1 cellular context compared by ENCODE assay signal in the genomic region with DNA sequence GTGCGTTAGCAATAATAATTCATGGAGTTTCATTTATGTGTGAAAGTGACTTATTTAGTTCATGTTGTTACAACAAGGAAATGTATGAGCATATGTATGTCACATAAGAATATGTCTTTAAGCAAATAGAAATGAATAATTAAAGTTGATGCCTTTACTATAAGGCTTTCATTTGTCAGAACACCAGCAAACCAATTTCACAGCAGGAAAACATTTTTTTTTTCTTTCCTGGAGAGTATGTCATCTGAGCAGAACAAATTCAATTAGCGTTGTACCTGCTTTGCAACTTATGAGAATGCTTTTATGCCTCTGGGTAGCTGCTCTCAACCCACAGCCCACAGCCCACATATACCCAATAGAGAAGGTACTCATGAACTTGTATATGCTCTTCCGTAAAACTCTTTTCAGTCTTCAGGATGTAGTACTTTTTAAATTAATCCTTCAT.
TF ChIP-seq lines count a peak whose summit lies in the region.

No MANE protein-coding gene starts in this region.

TF ChIP-seq in GM23338, 12 proteins besides CTCF, POLR2A, EP300 and RAD21:
- TF ChIP-seq, protein P1, sequence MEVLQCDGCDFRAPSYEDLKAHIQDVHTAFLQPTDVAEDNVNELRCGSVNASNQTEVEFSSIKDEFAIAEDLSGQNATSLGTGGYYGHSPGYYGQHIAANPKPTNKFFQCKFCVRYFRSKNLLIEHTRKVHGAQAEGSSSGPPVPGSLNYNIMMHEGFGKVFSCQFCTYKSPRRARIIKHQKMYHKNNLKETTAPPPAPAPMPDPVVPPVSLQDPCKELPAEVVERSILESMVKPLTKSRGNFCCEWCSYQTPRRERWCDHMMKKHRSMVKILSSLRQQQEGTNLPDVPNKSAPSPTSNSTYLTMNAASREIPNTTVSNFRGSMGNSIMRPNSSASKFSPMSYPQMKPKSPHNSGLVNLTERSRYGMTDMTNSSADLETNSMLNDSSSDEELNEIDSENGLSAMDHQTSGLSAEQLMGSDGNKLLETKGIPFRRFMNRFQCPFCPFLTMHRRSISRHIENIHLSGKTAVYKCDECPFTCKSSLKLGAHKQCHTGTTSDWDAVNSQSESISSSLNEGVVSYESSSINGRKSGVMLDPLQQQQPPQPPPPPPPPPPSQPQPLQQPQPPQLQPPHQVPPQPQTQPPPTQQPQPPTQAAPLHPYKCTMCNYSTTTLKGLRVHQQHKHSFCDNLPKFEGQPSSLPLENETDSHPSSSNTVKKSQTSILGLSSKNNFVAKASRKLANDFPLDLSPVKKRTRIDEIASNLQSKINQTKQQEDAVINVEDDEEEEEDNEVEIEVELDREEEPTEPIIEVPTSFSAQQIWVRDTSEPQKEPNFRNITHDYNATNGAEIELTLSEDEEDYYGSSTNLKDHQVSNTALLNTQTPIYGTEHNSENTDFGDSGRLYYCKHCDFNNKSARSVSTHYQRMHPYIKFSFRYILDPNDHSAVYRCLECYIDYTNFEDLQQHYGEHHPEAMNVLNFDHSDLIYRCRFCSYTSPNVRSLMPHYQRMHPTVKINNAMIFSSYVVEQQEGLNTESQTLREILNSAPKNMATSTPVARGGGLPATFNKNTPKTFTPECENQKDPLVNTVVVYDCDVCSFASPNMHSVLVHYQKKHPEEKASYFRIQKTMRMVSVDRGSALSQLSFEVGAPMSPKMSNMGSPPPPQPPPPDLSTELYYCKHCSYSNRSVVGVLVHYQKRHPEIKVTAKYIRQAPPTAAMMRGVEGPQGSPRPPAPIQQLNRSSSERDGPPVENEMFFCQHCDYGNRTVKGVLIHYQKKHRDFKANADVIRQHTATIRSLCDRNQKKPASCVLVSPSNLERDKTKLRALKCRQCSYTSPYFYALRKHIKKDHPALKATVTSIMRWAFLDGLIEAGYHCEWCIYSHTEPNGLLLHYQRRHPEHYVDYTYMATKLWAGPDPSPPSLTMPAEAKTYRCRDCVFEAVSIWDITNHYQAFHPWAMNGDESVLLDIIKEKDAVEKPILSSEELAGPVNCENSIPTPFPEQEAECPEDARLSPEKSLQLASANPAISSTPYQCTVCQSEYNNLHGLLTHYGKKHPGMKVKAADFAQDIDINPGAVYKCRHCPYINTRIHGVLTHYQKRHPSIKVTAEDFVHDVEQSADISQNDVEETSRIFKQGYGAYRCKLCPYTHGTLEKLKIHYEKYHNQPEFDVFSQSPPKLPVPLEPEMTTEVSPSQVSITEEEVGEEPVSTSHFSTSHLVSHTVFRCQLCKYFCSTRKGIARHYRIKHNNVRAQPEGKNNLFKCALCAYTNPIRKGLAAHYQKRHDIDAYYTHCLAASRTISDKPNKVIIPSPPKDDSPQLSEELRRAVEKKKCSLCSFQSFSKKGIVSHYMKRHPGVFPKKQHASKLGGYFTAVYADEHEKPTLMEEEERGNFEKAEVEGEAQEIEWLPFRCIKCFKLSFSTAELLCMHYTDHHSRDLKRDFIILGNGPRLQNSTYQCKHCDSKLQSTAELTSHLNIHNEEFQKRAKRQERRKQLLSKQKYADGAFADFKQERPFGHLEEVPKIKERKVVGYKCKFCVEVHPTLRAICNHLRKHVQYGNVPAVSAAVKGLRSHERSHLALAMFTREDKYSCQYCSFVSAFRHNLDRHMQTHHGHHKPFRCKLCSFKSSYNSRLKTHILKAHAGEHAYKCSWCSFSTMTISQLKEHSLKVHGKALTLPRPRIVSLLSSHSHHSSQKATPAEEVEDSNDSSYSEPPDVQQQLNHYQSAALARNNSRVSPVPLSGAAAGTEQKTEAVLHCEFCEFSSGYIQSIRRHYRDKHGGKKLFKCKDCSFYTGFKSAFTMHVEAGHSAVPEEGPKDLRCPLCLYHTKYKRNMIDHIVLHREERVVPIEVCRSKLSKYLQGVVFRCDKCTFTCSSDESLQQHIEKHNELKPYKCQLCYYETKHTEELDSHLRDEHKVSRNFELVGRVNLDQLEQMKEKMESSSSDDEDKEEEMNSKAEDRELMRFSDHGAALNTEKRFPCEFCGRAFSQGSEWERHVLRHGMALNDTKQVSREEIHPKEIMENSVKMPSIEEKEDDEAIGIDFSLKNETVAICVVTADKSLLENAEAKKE (CRISPR knock-in tag; IDR thresholded peaks at IDR 0.05): no peak
- TF ChIP-seq EZH2 (IDR thresholded peaks at IDR 0.05; ENCODE audit: low read depth, unreplicated experiment): no peak
- TF ChIP-seq CREB1 (CRISPR knock-in tag; IDR thresholded peaks at IDR 0.05; ENCODE audit: low read depth): no peak
- no peak for TF ChIP-seq STAT1 (IDR thresholded peaks at IDR 0.05; ENCODE audit: unreplicated experiment)
- TF ChIP-seq POLR2AphosphoS5 (IDR thresholded peaks at IDR 0.05; ENCODE audit: low read depth): no peak
- TF ChIP-seq NANOG (IDR thresholded peaks at IDR 0.05; ENCODE audit: borderline replicate concordance): no peak
- TF ChIP-seq EZH2phosphoT487 (IDR thresholded peaks at IDR 0.05; ENCODE audit: unreplicated experiment): no peak
- TF ChIP-seq ZNF331 (CRISPR knock-in tag; IDR thresholded peaks at IDR 0.05; ENCODE audit: low read depth): no peak
- no peak for TF ChIP-seq JUNB (IDR thresholded peaks at IDR 0.05; ENCODE audit: unreplicated experiment)
- TF ChIP-seq ZNF114 (CRISPR knock-in tag; IDR thresholded peaks at IDR 0.05): no peak
- TF ChIP-seq, protein P2, sequence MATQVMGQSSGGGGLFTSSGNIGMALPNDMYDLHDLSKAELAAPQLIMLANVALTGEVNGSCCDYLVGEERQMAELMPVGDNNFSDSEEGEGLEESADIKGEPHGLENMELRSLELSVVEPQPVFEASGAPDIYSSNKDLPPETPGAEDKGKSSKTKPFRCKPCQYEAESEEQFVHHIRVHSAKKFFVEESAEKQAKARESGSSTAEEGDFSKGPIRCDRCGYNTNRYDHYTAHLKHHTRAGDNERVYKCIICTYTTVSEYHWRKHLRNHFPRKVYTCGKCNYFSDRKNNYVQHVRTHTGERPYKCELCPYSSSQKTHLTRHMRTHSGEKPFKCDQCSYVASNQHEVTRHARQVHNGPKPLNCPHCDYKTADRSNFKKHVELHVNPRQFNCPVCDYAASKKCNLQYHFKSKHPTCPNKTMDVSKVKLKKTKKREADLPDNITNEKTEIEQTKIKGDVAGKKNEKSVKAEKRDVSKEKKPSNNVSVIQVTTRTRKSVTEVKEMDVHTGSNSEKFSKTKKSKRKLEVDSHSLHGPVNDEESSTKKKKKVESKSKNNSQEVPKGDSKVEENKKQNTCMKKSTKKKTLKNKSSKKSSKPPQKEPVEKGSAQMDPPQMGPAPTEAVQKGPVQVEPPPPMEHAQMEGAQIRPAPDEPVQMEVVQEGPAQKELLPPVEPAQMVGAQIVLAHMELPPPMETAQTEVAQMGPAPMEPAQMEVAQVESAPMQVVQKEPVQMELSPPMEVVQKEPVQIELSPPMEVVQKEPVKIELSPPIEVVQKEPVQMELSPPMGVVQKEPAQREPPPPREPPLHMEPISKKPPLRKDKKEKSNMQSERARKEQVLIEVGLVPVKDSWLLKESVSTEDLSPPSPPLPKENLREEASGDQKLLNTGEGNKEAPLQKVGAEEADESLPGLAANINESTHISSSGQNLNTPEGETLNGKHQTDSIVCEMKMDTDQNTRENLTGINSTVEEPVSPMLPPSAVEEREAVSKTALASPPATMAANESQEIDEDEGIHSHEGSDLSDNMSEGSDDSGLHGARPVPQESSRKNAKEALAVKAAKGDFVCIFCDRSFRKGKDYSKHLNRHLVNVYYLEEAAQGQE (IDR thresholded peaks at IDR 0.05; ENCODE audit: unreplicated experiment): no peak
- TF ChIP-seq, protein P3, sequence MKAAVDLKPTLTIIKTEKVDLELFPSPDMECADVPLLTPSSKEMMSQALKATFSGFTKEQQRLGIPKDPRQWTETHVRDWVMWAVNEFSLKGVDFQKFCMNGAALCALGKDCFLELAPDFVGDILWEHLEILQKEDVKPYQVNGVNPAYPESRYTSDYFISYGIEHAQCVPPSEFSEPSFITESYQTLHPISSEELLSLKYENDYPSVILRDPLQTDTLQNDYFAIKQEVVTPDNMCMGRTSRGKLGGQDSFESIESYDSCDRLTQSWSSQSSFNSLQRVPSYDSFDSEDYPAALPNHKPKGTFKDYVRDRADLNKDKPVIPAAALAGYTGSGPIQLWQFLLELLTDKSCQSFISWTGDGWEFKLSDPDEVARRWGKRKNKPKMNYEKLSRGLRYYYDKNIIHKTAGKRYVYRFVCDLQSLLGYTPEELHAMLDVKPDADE (IDR thresholded peaks at IDR 0.05): no peak
